Comparison of ENCODE assay signal across 8 cellular contexts in the genomic region with DNA sequence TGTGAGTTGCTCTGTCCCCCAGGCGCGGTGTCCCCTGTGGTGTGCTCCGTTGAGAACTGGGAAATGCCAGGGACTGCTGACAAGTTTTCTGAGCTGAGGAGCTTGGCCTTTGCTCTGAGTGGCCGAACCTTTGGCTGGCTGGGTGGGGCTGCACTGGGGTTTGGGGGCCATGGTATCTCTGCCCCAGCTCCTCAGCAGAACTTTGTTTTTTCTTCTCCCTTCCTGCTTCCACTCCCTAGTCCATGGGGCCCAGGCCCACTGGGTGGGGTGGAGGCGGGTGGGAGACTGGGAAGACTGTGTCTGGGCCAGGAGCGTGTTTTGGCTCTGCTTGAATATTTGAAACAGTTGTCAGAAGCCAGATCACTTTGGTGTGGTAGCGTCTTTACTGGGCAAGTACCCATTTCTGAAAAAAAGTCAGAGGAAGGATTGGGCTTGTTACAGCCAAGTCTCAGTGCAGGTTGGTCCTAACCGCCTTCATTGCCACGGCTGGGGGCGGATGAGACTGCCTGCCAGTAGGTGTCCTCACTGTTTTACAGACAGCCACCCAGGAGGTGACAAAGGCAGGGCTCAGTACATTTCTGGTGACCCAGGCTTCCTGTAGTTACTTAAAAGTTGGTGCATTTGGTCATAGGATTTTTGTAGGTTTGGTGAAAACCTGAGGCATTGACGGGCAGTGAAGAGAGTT.
DNase-seq lines count a peak whose midpoint lies in the region; ATAC-seq, FAIRE-seq and TF ChIP-seq lines count a peak whose summit lies in the region.

No MANE protein-coding gene starts in this region.

- CTCF ChIA-PET in activated B cell treated with CpG ODN at 0.5 μM for 24 hours (lab: Charles Lee) = no interaction called here

- H3K36me3 ChIP-seq in neuronal stem cell (replicated peaks in 1 of 2; ENCODE audit: control insufficient read depth in 2 of 2, insufficient read depth in 2 of 2, low read length in 2 of 2) = no peaks in the 10 kb centered on the region

- no peak for TF ChIP-seq CTCF in activated B cell treated with CpG ODN at 0.5 μM for 24 hours (IDR thresholded peaks at IDR 0.05)

- intact Hi-C loops in activated B cell treated with CpG ODN at 0.5 μM for 24 hours (cut with micrococcal nuclease) = loop anchor here (1.0 kb wide), 1 partner anchor 248 kb away; no protein-coding TSS in a partner anchor

- no peak overlapping the region for H4K8ac ChIP-seq in neuronal stem cell (ENCODE audit: low read depth, low read length)

- H2BK12ac ChIP-seq in neuronal stem cell (ENCODE audit: low read length) = no peak overlapping the region

- no peak for FAIRE-seq in HTR-8/SVneo (lab: Jason Lieb, UNC)

- H3K4me3 Mint-ChIP-seq in activated B cell treated with CpG ODN at 0.5 μM for 24 hours = no peak overlapping the region

- no peak overlapping the region for H3K14ac ChIP-seq in neuronal stem cell (ENCODE audit: low read length)

- no peak overlapping the region for H3K18ac ChIP-seq in neuronal stem cell (ENCODE audit: low read length)

- ATAC-seq in activated B cell treated with CpG ODN at 0.5 μM for 24 hours (ENCODE audit: low read depth) = peak; percentile 62
- ATAC-seq in activated CD4-positive, CD25-positive, alpha-beta regulatory T cell treated with anti-CD3 and anti-CD28 coated beads, Interleukin-2, amount 50 U/mL, for 24 hours = no peak

- POLR2A ChIA-PET in activated B cell treated with CpG ODN at 0.5 μM for 24 hours (lab: Charles Lee) = no interaction called here

- H2AFZ ChIP-seq in neuronal stem cell (ENCODE audit: low read length) = peak overlapping the region; percentile 77

- no CpG with 5 or more reads among the region's 11 CpGs for WGBS in neuronal stem cell (ENCODE audit: extremely low coverage in 2 of 2, insufficient read length in 2 of 2, insufficient replicate concordance in 1 of 2), 2 donors

- peak overlapping the region; percentile 45 for H3K27ac ChIP-seq in neuronal stem cell (replicated peaks; ENCODE audit: low read length)

- H3K4me2 ChIP-seq in neuronal stem cell (ENCODE audit: insufficient read depth, low read length, poor library complexity, severe bottlenecking) = peak overlapping the region; percentile 59

- H3K4me3 ChIP-seq in neuronal stem cell (ENCODE audit: low read length in 2 of 2) = peak overlapping the region in 1 of 2 donors; percentile 40

- no peak overlapping the region for H3K9ac ChIP-seq in neuronal stem cell (ENCODE audit: low read depth, low read length, poor library complexity)

- no peak overlapping the region for H3K23ac ChIP-seq in neuronal stem cell (ENCODE audit: low read depth, low read length, poor library complexity)

- no peak overlapping the region for H3K27ac Mint-ChIP-seq in activated B cell treated with CpG ODN at 0.5 μM for 24 hours

- peaks cover 2% of the 10 kb centered on the region for H3K27me3 Mint-ChIP-seq in activated B cell treated with CpG ODN at 0.5 μM for 24 hours

- H3K4me1 Mint-ChIP-seq in activated B cell treated with CpG ODN at 0.5 μM for 24 hours = peaks cover 2% of the 10 kb centered on the region

- no peaks in the 10 kb centered on the region for H3K9me3 Mint-ChIP-seq in activated B cell treated with CpG ODN at 0.5 μM for 24 hours

- H4K91ac ChIP-seq in neuronal stem cell (ENCODE audit: low read depth, low read length, poor library complexity) = no peak overlapping the region

- no peaks in the 10 kb centered on the region for H3K36me3 Mint-ChIP-seq in activated B cell treated with CpG ODN at 0.5 μM for 24 hours (ENCODE audit: low read depth)

- H2BK15ac ChIP-seq in neuronal stem cell (ENCODE audit: low read length) = peak overlapping the region; percentile 28

- H3K4ac ChIP-seq in neuronal stem cell (ENCODE audit: low read length) = no peak overlapping the region

- peaks cover 28% of the 10 kb centered on the region for H3K79me1 ChIP-seq in neuronal stem cell (ENCODE audit: low read depth, low read length)

- no peak overlapping the region for H2BK120ac ChIP-seq in neuronal stem cell (ENCODE audit: low read depth, low read length)

- DNase-seq in NCI-H1092 treated with DMSO at 0.1 percent for 48 hours (lab: John Stamatoyannopoulos, UW) (peak; percentile 12), NCI-H1092 (lab: John Stamatoyannopoulos, UW) (no peak), HTR-8/SVneo (ENCODE audit: insufficient read length, low spot score) (peak; percentile 29), activated B cell treated with CpG ODN at 0.5 μM for 24 hours (no peak), fibroblast of the conjunctiva (ENCODE audit: low read depth) (peak; percentile 23), neuronal stem cell (ENCODE audit: low spot score) (no peak), NCI-H2227 treated with DMSO at 0.1 percent for 48 hours (lab: John Stamatoyannopoulos, UW) (no peak)

- H2AK5ac ChIP-seq in neuronal stem cell (ENCODE audit: low read depth, low read length) = peak overlapping the region; percentile 16

- no peaks in the 10 kb centered on the region for H3K27me3 ChIP-seq in neuronal stem cell (ENCODE audit: control insufficient read depth in 3 of 3, insufficient read depth in 3 of 3, low read depth in 1 of 3, low read length in 3 of 3)

- H2BK5ac ChIP-seq in neuronal stem cell (ENCODE audit: low read length) = no peak overlapping the region

- H3K9me3 ChIP-seq in neuronal stem cell (replicated peaks in 1 of 2; ENCODE audit: control insufficient read depth in 2 of 2, insufficient read depth in 1 of 2, low read depth in 1 of 2, low read length in 2 of 2) = no peaks in the 10 kb centered on the region

- peaks cover 31 to 48% of the 10 kb centered on the region in 2 donors for H3K4me1 ChIP-seq in neuronal stem cell (ENCODE audit: control insufficient read depth in 2 of 2, insufficient read depth in 1 of 2, low read depth in 1 of 2, low read length in 2 of 2)

Comparison
In these comparisons a context has a peak if more than half of its experiments do, and no peak if none do; other contexts are left out.
1. DNase-seq: peak in NCI-H1092 treated with DMSO at 0.1 percent for 48 hours (single experiment), HTR-8/SVneo (single experiment) and fibroblast of the conjunctiva (single experiment); none in NCI-H1092 (single experiment), activated B cell treated with CpG ODN at 0.5 μM for 24 hours (single experiment), neuronal stem cell (single experiment) and NCI-H2227 treated with DMSO at 0.1 percent for 48 hours (single experiment).